In the genomic region with DNA sequence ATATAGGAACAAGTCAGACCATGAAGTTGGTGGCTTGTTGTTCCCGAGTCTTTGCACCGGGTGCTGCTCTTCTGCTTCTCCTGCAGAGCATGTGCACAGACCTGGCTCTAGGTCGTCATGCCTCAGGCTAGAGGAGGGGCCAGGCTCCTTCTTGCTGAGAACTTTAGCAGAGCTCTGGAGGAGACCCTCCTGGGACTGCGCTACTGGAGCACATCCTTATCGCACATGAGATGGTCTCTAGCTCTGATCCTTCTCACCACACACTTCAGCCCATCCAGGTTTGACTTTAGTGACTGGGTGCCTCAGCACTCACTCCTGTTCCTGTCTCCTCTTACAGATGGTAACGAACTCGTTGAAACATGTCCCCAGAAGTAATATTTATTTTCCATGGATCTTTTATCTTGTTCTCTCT, we compare ENCODE assay signal across 2 cellular contexts.
TF ChIP-seq lines count a peak whose summit lies in the region.

No MANE protein-coding gene starts in this region.

TF ChIP-seq in K562, 482 proteins besides CTCF, POLR2A, EP300 and RAD21:
- no peak for TF ChIP-seq ZNF124 (CRISPR knock-in tag; IDR thresholded peaks at IDR 0.05)
- TF ChIP-seq NRF1 (conservative IDR thresholded peaks at IDR 0.05 in 1 of 2, IDR thresholded peaks at IDR 0.05 in 1 of 2), result peak in 1 of 2 experiments; percentile 2; a peak in 1 of 4 replicates
- TF ChIP-seq MAFG (tag; conservative IDR thresholded peaks at IDR 0.05), result no peak
- no peak for TF ChIP-seq FOXK2 (conservative IDR thresholded peaks at IDR 0.05 in 1 of 2, IDR thresholded peaks at IDR 0.05 in 1 of 2; ENCODE audit: low read depth in 2 of 2)
- TF ChIP-seq, protein P1, sequence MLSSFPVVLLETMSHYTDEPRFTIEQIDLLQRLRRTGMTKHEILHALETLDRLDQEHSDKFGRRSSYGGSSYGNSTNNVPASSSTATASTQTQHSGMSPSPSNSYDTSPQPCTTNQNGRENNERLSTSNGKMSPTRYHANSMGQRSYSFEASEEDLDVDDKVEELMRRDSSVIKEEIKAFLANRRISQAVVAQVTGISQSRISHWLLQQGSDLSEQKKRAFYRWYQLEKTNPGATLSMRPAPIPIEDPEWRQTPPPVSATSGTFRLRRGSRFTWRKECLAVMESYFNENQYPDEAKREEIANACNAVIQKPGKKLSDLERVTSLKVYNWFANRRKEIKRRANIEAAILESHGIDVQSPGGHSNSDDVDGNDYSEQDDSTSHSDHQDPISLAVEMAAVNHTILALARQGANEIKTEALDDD (IDR thresholded peaks at IDR 0.05), result no peak
- TF ChIP-seq ETV1 (tag; conservative IDR thresholded peaks at IDR 0.05; ENCODE audit: low read depth), result no peak
- TF ChIP-seq HNRNPLL (IDR thresholded peaks at IDR 0.05; ENCODE audit: low read depth, low read length, poor library complexity, severe bottlenecking), result peak; percentile 48
- no peak for TF ChIP-seq ZNF146 (CRISPR knock-in tag; IDR thresholded peaks at IDR 0.05; ENCODE audit: unreplicated experiment)

TF ChIP-seq in HepG2, 621 proteins besides CTCF, POLR2A, EP300 and RAD21:
- TF ChIP-seq SRSF9 (IDR thresholded peaks at IDR 0.05; ENCODE audit: borderline replicate concordance, insufficient read depth, low read depth, low read length, poor library complexity, severe bottlenecking) (no peak), SP4 (CRISPR knock-in tag; IDR thresholded peaks at IDR 0.05) (0 out of 2 replicates have a peak, but pooled peaks have one; percentile 23)
- TF ChIP-seq, protein P2, sequence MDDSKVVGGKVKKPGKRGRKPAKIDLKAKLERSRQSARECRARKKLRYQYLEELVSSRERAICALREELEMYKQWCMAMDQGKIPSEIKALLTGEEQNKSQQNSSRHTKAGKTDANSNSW (CRISPR knock-in tag; IDR thresholded peaks at IDR 0.05; ENCODE audit: borderline replicate concordance), result no peak
